In genomic region chr11:44628730-44629361, GRCh38 we compare ENCODE assay signal across 9 cellular contexts.
DNase-seq lines count a peak whose midpoint lies in the region; ATAC-seq, FAIRE-seq and TF ChIP-seq lines count a peak whose summit lies in the region.
"Had no signal": no experiment of that assay in that cellular context is flagged by ENCODE, and none has a peak within 500 bp of the region (broad histone marks: within the 10 kb centered on the region; RNA-seq: fewer than 3 reads in every experiment).

No MANE protein-coding gene starts in this region.

- peaks cover 4% of the 10 kb centered on the region for H3K9me3 Mint-ChIP-seq in chondrocyte (ENCODE audit: low read depth)
- no peaks in the 10 kb centered on the region for H3K9me3 Mint-ChIP-seq in nephron progenitor cell

- no peak for TF ChIP-seq POLR2A in GM12892 (IDR thresholded peaks at IDR 0.05; ENCODE audit: low read depth, low read length)

- peak overlapping the region; percentile 85 for H3K27ac ChIP-seq in rectal smooth muscle tissue (ENCODE audit: low read depth, low read length)

- H3K4me3 ChIP-seq in rectal smooth muscle tissue (ENCODE audit: low read length) = no peak overlapping the region

- peaks cover 26% of the 10 kb centered on the region for H3K4me1 ChIP-seq in rectal smooth muscle tissue (ENCODE audit: control insufficient read depth, insufficient read depth, low read length)

- ATAC-seq in GM21717 (IDR thresholded peaks at IDR 0.05; ENCODE audit: unreplicated experiment) = peak; percentile 2
- ATAC-seq in HG03439 (IDR thresholded peaks at IDR 0.05; ENCODE audit: unreplicated experiment) = no peak

- H3K27me3 Mint-ChIP-seq in chondrocyte (ENCODE audit: low read depth) (peaks cover 11% of the 10 kb centered on the region), nephron progenitor cell (ENCODE audit: low read depth, poor library complexity) (peaks cover 25% of the 10 kb centered on the region)

- peak; percentile 19 for DNase-seq in GM12892 (ENCODE audit: insufficient read length)
- DNase-seq in chondrocyte (ENCODE audit: low spot score) = peak; percentile 63
- DNase-seq in nephron progenitor cell = no peak
- DNase-seq in iPS-NIHi7 (ENCODE audit: extremely low spot score) = no peak
- DNase-seq: SHP77 treated with DMSO at 0.1 percent for 48 hours had no signal

- no peaks in the 10 kb centered on the region for H3K27me3 ChIP-seq in rectal smooth muscle tissue (ENCODE audit: control insufficient read depth, insufficient read depth, low read length)

- H3K27ac Mint-ChIP-seq in chondrocyte (ENCODE audit: unreplicated experiment) (no peak overlapping the region), nephron progenitor cell (no peak overlapping the region)

- no peak overlapping the region for H3K9ac ChIP-seq in rectal smooth muscle tissue (ENCODE audit: low read length)

- H3K36me3 Mint-ChIP-seq in chondrocyte (ENCODE audit: low read depth) = no peaks in the 10 kb centered on the region
- H3K36me3 Mint-ChIP-seq in nephron progenitor cell (ENCODE audit: low read depth) = no peaks in the 10 kb centered on the region

- no peak for FAIRE-seq in GM12892 (lab: Jason Lieb, UNC)
- FAIRE-seq: HTR-8/SVneo had no signal

- TF ChIP-seq CTCF in chondrocyte (IDR thresholded peaks at IDR 0.05) (no peak), nephron progenitor cell (IDR thresholded peaks at IDR 0.05) (no peak)

- H3K4me1 Mint-ChIP-seq in chondrocyte (ENCODE audit: low read depth) = peaks cover 28% of the 10 kb centered on the region
- H3K4me1 Mint-ChIP-seq in nephron progenitor cell = peaks cover 63% of the 10 kb centered on the region

- H3K4me3 Mint-ChIP-seq in chondrocyte (ENCODE audit: unreplicated experiment) = no peak overlapping the region
- H3K4me3 Mint-ChIP-seq in nephron progenitor cell = no peak overlapping the region

- no peaks in the 10 kb centered on the region for H3K36me3 ChIP-seq in rectal smooth muscle tissue (ENCODE audit: control insufficient read depth, insufficient read depth, low read length)

Comparison
In these comparisons a context has a peak if more than half of its experiments do, and no peak if none do; other contexts are left out.
1. DNase-seq: peak in GM12892 (single experiment) and chondrocyte (single experiment); none in nephron progenitor cell (single experiment) and iPS-NIHi7 (single experiment).